In the genomic region with DNA sequence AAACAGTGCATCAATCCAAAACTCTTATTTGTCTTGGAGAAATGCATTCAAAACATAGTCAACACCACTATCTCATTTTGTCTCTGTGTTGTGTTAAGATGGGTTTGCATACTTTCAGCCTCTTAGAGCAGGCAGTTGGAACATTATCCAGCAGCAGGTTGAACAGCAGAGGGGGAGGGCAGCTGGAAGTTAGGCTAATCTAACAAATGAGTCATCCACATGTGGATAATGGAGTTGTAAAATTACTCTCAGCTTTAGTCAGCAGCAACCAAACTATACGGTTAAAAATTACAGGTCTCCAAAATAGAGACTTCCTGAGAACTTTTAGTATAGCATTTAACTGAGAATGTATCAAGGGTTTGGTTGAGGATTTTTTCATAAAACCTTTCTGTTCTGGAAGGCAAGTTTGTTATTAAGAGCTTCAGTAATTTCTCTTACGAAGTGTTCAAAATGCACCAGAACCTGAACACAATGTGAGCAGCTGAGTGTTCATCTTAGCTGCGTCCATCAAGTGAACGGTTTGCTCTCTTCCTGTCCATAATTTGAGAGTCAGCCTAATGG, we compare ENCODE assay signal across 8 cellular contexts. TPM values are rescaled to one million over a fixed set of nuclear protein-coding genes. Genes with fewer than 3 reads are reported as not detected.
DNase-seq lines count a peak whose midpoint lies in the region; ATAC-seq and TF ChIP-seq lines count a peak whose summit lies in the region.

No MANE protein-coding gene starts in this region.

- intact Hi-C loops in left ventricle myocardium superior (cut with micrococcal nuclease): no loop called here

- H3K4me1 Mint-ChIP-seq in HFFc6 (ENCODE audit: low read depth): peaks cover 81% of the 10 kb centered on the region
- peaks cover 47% of the 10 kb centered on the region for H3K4me1 Mint-ChIP-seq in T-helper 1 cell treated with Interleukin-12 subunit alpha and Interleukin-12 subunit beta and Interleukin-4 antibody, amounts not matched to agents 30 μg/mL and 1 μg/mL, for 36 hours (ENCODE audit: low read depth)

- ATAC-seq in left ventricle myocardium superior (peak; percentile 92), HG03135 (IDR thresholded peaks at IDR 0.05; ENCODE audit: unreplicated experiment) (no peak), HG02571 (IDR thresholded peaks at IDR 0.05; ENCODE audit: unreplicated experiment) (no peak), HG03039 (IDR thresholded peaks at IDR 0.05; ENCODE audit: unreplicated experiment) (no peak)

- peak overlapping the region; percentile 37 for H3K4me3 Mint-ChIP-seq in HFFc6
- no peak overlapping the region for H3K4me3 Mint-ChIP-seq in T-helper 1 cell treated with Interleukin-12 subunit alpha and Interleukin-12 subunit beta and Interleukin-4 antibody, amounts not matched to agents 30 μg/mL and 1 μg/mL, for 36 hours

- DNase-seq in AG08396 (ENCODE audit: low spot score) (peak; percentile 52), HFFc6 (peak; percentile 70), left ventricle myocardium superior (no peak), hippocampal formation (lab: John Stamatoyannopoulos, UW) (no peak)

- peak overlapping the region; percentile 52 for H3K27ac Mint-ChIP-seq in HFFc6
- H3K27ac Mint-ChIP-seq in T-helper 1 cell treated with Interleukin-12 subunit alpha and Interleukin-12 subunit beta and Interleukin-4 antibody, amounts not matched to agents 30 μg/mL and 1 μg/mL, for 36 hours: peak overlapping the region; percentile 38

- H3K27me3 Mint-ChIP-seq in HFFc6 (ENCODE audit: insufficient read depth): no peaks in the 10 kb centered on the region; the same call in 1 of the 2 replicates
- no peaks in the 10 kb centered on the region for H3K27me3 Mint-ChIP-seq in T-helper 1 cell treated with Interleukin-12 subunit alpha and Interleukin-12 subunit beta and Interleukin-4 antibody, amounts not matched to agents 30 μg/mL and 1 μg/mL, for 36 hours (ENCODE audit: low read depth)

- peaks cover 9% of the 10 kb centered on the region for H3K36me3 Mint-ChIP-seq in HFFc6 (ENCODE audit: low read depth)
- peaks cover 8% of the 10 kb centered on the region for H3K36me3 Mint-ChIP-seq in T-helper 1 cell treated with Interleukin-12 subunit alpha and Interleukin-12 subunit beta and Interleukin-4 antibody, amounts not matched to agents 30 μg/mL and 1 μg/mL, for 36 hours (ENCODE audit: low read depth)

- TF ChIP-seq CTCF in HFFc6 (IDR thresholded peaks at IDR 0.05): no peak

- H3K9me3 Mint-ChIP-seq in HFFc6: no peaks in the 10 kb centered on the region
- no peaks in the 10 kb centered on the region for H3K9me3 Mint-ChIP-seq in T-helper 1 cell treated with Interleukin-12 subunit alpha and Interleukin-12 subunit beta and Interleukin-4 antibody, amounts not matched to agents 30 μg/mL and 1 μg/mL, for 36 hours

RNA-seq across cellular contexts. Expression of a gene that starts 46.3 kb away (rescaled TPM):
- 100 to 1,000 TPM in 2 of 6 experiments, 10 to 100 TPM in 4; 81.2 to 106 (median 92.9) TPM for total RNA-seq in HFFc6 (2021; fragmentation: NEBNext Ultra II Directional; extraction: Animal tissue kit (Norgen Biotek cat#: 25700))
- 5.9 TPM for total RNA-seq in left ventricle myocardium superior

Comparison
In these comparisons a context has a peak if more than half of its experiments do, and no peak if none do; other contexts are left out.
1. DNase-seq: peak in AG08396 (single experiment) and HFFc6 (single experiment); none in left ventricle myocardium superior (single experiment) and hippocampal formation (0 of 2).
2. RNA of a gene that starts 46.3 kb away (total RNA-seq): 81.2 to 106 TPM in HFFc6; 5.9 TPM in left ventricle myocardium superior (single experiment); every median in the first group is over 10 times any median in the second.